ENCODE assay signal across 15 cellular contexts in the genomic region with DNA sequence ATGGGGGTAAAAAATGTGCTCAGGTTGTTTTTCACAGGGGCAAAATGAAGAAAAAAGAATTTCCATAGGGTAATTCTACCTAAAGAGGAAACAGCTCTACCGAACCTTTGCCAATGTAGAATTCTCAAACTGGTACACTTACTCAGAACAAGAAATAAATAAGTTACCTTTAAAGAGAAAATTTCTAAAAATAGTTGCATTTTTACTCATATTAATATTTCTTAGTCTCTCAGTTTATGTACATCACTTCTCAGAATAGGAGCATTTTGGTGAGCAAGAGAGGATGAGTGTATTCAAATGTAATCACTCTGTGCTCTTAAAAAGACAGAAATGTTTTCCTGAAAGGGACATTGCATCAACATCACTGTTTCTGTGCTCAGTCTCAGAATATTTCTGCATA.
DNase-seq lines count a peak whose midpoint lies in the region; ATAC-seq and TF ChIP-seq lines count a peak whose summit lies in the region.
"Had no signal": no experiment of that assay in that cellular context is flagged by ENCODE, and none has a peak within 500 bp of the region (broad histone marks: within the 10 kb centered on the region; RNA-seq: fewer than 3 reads in every experiment).

No MANE protein-coding gene starts in this region.

- peak in 1 of 3 donors; percentile 16 for DNase-seq in CD4-positive, CD25-positive, alpha-beta regulatory T cell
- DNase-seq in NCI-H748 treated with DMSO at 0.1 percent for 48 hours (lab: John Stamatoyannopoulos, UW), result no peak
- no peak for DNase-seq in SHP77 treated with DMSO at 0.1 percent for 48 hours (lab: John Stamatoyannopoulos, UW)
- DNase-seq in GM13977 (ENCODE audit: low spot score), result no peak
- DNase-seq in SIG-M5 (lab: John Stamatoyannopoulos, UW), result no peak
- DNase-seq: Caco-2; GF-D8; NCI-H1417 treated with DMSO at 0.1 percent for 48 hours; NCI-H510A; posterior cingulate gyrus; stimulated activated CD4-positive, alpha-beta T cell treated with anti-CD3 and anti-CD28 coated beads, Interleukin-12 subunit alpha, Interleukin-12 subunit beta, amount 100 ng/mL, for 4 hours had no signal

- in situ Hi-C loops in GM13977 (cut with MboI; ENCODE audit: low pct_unique_long_range_greater_than_20kb, low sequenced_read_pairs, unreplicated experiment), result no loop called here

- H3K27ac ChIP-seq in CD4-positive, CD25-positive, alpha-beta regulatory T cell (ENCODE audit: insufficient read depth, low read length, poor library complexity, severe bottlenecking), result peak overlapping the region; percentile 47
- H3K27ac ChIP-seq: thoracic aorta had no signal

- no peaks in the 10 kb centered on the region for H3K9me3 ChIP-seq in CD4-positive, CD25-positive, alpha-beta regulatory T cell (ENCODE audit: control insufficient read depth in 2 of 2, low read length in 2 of 2)
- H3K9me3 ChIP-seq: Caco-2, thoracic aorta had no signal

- H3K4me1 ChIP-seq in CD4-positive, CD25-positive, alpha-beta regulatory T cell (ENCODE audit: control insufficient read depth, insufficient read depth, low read length, poor library complexity, severe bottlenecking), result peaks cover 7% of the 10 kb centered on the region
- H3K4me1 ChIP-seq: Caco-2 had no signal

- H3K27me3 ChIP-seq in CD4-positive, CD25-positive, alpha-beta regulatory T cell (ENCODE audit: control insufficient read depth, insufficient read depth, low read length), result no peaks in the 10 kb centered on the region

- TF ChIP-seq CTCF in GM13977 (IDR thresholded peaks at IDR 0.05; ENCODE audit: extremely low read depth, insufficient read depth, missing control alignments), result no peak

- no peaks in the 10 kb centered on the region for H3K36me3 ChIP-seq in CD4-positive, CD25-positive, alpha-beta regulatory T cell (ENCODE audit: control insufficient read depth, insufficient read depth, low read length)
- H3K36me3 ChIP-seq: thoracic aorta had no signal

- no peaks in the 10 kb centered on the region for H3K27me3 Mint-ChIP-seq in CD4-positive, CD25-positive, alpha-beta regulatory T cell

- H3K27ac Mint-ChIP-seq in CD4-positive, CD25-positive, alpha-beta regulatory T cell, result peak overlapping the region; percentile 60 to 70 (median 66)

- H3K4me1 Mint-ChIP-seq in CD4-positive, CD25-positive, alpha-beta regulatory T cell, result peaks cover 0 to 21% (median 7%) of the 10 kb centered on the region in 4 donors

- peak overlapping the region in 2 of 4 donors; percentile 22 to 24 for H3K4me3 Mint-ChIP-seq in CD4-positive, CD25-positive, alpha-beta regulatory T cell

- ATAC-seq in CD4-positive, CD25-positive, alpha-beta regulatory T cell (ENCODE audit: low read depth in 2 of 2), result no peak
- ATAC-seq in GM19395 (IDR thresholded peaks at IDR 0.05; ENCODE audit: unreplicated experiment) (peak; percentile 85), HG02678 (IDR thresholded peaks at IDR 0.05; ENCODE audit: unreplicated experiment) (peak; percentile 81), HG03175 (IDR thresholded peaks at IDR 0.05; ENCODE audit: unreplicated experiment) (peak; percentile 90)

- H3K4me3 ChIP-seq in CD4-positive, CD25-positive, alpha-beta regulatory T cell (ENCODE audit: low read depth, low read length), result no peak overlapping the region
- H3K4me3 ChIP-seq: thoracic aorta had no signal

- peaks cover 0 to 17% (median 0%) of the 10 kb centered on the region in 7 donors for H3K9me3 Mint-ChIP-seq in CD4-positive, CD25-positive, alpha-beta regulatory T cell

- no peaks in the 10 kb centered on the region for H3K36me3 Mint-ChIP-seq in CD4-positive, CD25-positive, alpha-beta regulatory T cell

Comparison
In these comparisons a context has a peak if more than half of its experiments do, and no peak if none do; other contexts are left out.
1. ATAC-seq: peak in GM19395 (single experiment), HG02678 (single experiment) and HG03175 (single experiment); none in CD4-positive, CD25-positive, alpha-beta regulatory T cell (0 of 2).